ENCODE assay signal across 8 cellular contexts in genomic region chr7:114026486-114027089, GRCh38.
DNase-seq lines count a peak whose midpoint lies in the region; ATAC-seq and TF ChIP-seq lines count a peak whose summit lies in the region.

No MANE protein-coding gene starts in this region.

- H3K9ac ChIP-seq in SU-DHL-6 (ENCODE audit: low read length): no peak overlapping the region

- no peaks in the 10 kb centered on the region for H3K9me2 ChIP-seq in SU-DHL-6 (replicated peaks; ENCODE audit: insufficient read depth, low read length)

- H3K27ac ChIP-seq in SU-DHL-6 (ENCODE audit: low read depth, low read length): no peak overlapping the region

- H3F3A ChIP-seq in SU-DHL-6 (ENCODE audit: insufficient read depth): no peaks in the 10 kb centered on the region

- H3K4me3 ChIP-seq in GM12875 (ENCODE audit: low read depth, low read length): no peak overlapping the region
- no peak overlapping the region for H3K4me3 ChIP-seq in SU-DHL-6 (ENCODE audit: insufficient read depth, low read length, poor library complexity, severe bottlenecking)
- H3K4me3 ChIP-seq in fibroblast of the aortic adventitia (ENCODE audit: low read depth, low read length): no peak overlapping the region

- H2AFZ ChIP-seq in SU-DHL-6 (ENCODE audit: low read depth, low read length, severe bottlenecking): no peak overlapping the region

- H3K4me2 ChIP-seq in SU-DHL-6 (ENCODE audit: low read depth, low read length, poor library complexity, severe bottlenecking): no peak overlapping the region

- no peaks in the 10 kb centered on the region for H3K79me2 ChIP-seq in SU-DHL-6 (ENCODE audit: insufficient read depth, low read length)

- no peaks in the 10 kb centered on the region for H4K20me1 ChIP-seq in SU-DHL-6 (ENCODE audit: low read depth, low read length)

- no peaks in the 10 kb centered on the region for H3K9me3 ChIP-seq in SU-DHL-6 (ENCODE audit: insufficient read depth, low read length)

- TF ChIP-seq CTCF in GM12875 (IDR thresholded peaks at IDR 0.05; ENCODE audit: borderline replicate concordance, insufficient read depth, low read depth, low read length) (peak; percentile 25; the same call in 1 of the 2 replicates), SU-DHL-6 (IDR thresholded peaks at IDR 0.05; ENCODE audit: insufficient read depth, low read length, poor library complexity, severe bottlenecking) (peak; percentile 51), fibroblast of the aortic adventitia (IDR thresholded peaks at IDR 0.05; ENCODE audit: insufficient read depth, low read length) (peak; percentile 56)

- H3K27me3 ChIP-seq in SU-DHL-6 (ENCODE audit: low read length): no peaks in the 10 kb centered on the region

- peak; percentile 78 for ATAC-seq in HG02870 (IDR thresholded peaks at IDR 0.05; ENCODE audit: unreplicated experiment)

- DNase-seq in AG08396 (ENCODE audit: low spot score): peak; percentile 27
- peak; percentile 69 to 94 (median 87) for DNase-seq in NCI-H1417 (lab: John Stamatoyannopoulos, UW)
- DNase-seq in fibroblast of the aortic adventitia (ENCODE audit: low read depth): peak; percentile 79
- peak; percentile 39 for DNase-seq in putamen (ENCODE audit: low spot score)
- no peak for DNase-seq in activated CD4-positive, alpha-beta T cell treated with anti-CD3 and anti-CD28 coated beads, Interleukin-2, amount 50 U/mL, for 48 hours

- no peaks in the 10 kb centered on the region for H3K36me3 ChIP-seq in SU-DHL-6 (ENCODE audit: low read length)

Comparison
In these comparisons a context has a peak if more than half of its experiments do, and no peak if none do; other contexts are left out.
1. DNase-seq: peak in AG08396 (single experiment), NCI-H1417 (3 of 3), fibroblast of the aortic adventitia (single experiment) and putamen (single experiment); none in activated CD4-positive, alpha-beta T cell treated with anti-CD3 and anti-CD28 coated beads, Interleukin-2, amount 50 U/mL, for 48 hours (0 of 2).
2. Peak in every context shown above with its lines, with median percentiles within 50 percentile points of each other: CTCF ChIP-seq.